ENCODE assay signal across 1 cellular context in the genomic region with DNA sequence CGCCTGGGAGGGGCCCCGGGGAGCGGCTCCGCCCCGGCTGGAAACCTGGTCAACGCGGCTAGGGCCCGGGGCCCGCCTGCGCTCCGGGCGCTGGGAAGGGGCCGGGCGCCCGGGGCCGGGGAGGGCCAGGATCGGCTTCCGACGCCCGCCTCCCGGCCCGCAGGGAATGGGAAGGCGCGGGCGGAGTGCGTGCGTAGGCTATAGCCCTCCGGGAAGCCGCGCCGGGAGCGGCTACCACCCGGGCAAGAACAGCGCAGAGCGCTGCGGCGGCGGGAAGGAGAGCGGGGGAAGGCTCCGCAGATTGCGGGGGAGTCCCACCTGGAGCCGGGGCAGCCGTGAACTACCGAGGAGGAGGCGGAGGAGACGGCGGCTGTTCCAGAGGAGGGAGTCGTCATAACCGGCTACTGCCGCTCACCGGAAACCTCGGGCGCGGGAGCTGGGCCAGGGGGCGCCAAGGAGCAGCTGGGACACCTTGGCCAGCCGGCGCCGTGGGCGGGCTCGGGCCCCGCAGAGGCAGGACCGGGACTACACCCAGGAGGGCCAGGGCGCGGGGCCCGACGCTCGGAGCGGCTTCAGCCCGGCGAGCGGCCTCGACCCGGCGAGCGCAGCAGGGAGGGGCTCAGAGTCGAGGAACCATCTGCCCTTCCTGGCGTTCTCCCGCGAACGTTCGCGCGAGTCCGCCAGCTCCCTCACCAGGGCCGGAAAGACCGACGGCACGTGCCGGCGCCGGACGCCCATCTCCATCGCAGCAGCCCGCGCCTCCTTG.
TF ChIP-seq lines count a peak whose summit lies in the region.

Gene EOGT (minus strand): TSS at position 429 of the 766 bp plus-strand sequence. CDS start 3,838 bp downstream, outside the sequence.

TF ChIP-seq in K562, 482 proteins besides CTCF, POLR2A, EP300 and RAD21 (continued from another document and continues in another):
- TF ChIP-seq ZBTB12 (CRISPR knock-in tag; IDR thresholded peaks at IDR 0.05) (no peak), EWSR1 (IDR thresholded peaks at IDR 0.05; ENCODE audit: borderline replicate concordance, low read depth, partially characterized antibody) (no peak), ETV1 (tag; conservative IDR thresholded peaks at IDR 0.05; ENCODE audit: low read depth) (peak; percentile 77), PTBP1 (IDR thresholded peaks at IDR 0.05; ENCODE audit: low read depth, low read length) (0 out of 2 replicates have a peak, but pooled peaks have one; percentile 42), E2F3 (CRISPR knock-in tag; IDR thresholded peaks at IDR 0.05) (0 out of 2 replicates have a peak, but pooled peaks have one; percentile 21), SMAD4 (CRISPR knock-in tag; conservative IDR thresholded peaks at IDR 0.05) (peak; percentile 91), USF2 (CRISPR knock-in tag; IDR thresholded peaks at IDR 0.05) (peak; percentile 53; the same call in 1 of the 2 replicates), ZFX (CRISPR knock-in tag; IDR thresholded peaks at IDR 0.05) (peak; percentile 88), RFX1 (IDR thresholded peaks at IDR 0.05) (no peak), CHD2 (IDR thresholded peaks at IDR 0.05; ENCODE audit: low read depth, low read length) (0 out of 2 replicates have a peak, but pooled peaks have one; percentile 31), ELF2 (CRISPR knock-in tag; IDR thresholded peaks at IDR 0.05) (no peak), ZNF696 (CRISPR knock-in tag; conservative IDR thresholded peaks at IDR 0.05) (no peak), KHSRP (IDR thresholded peaks at IDR 0.05) (no peak), ZSCAN32 (CRISPR knock-in tag; IDR thresholded peaks at IDR 0.05) (no peak), STAT5B (CRISPR knock-in tag; IDR thresholded peaks at IDR 0.05) (no peak), PCBP2 (IDR thresholded peaks at IDR 0.05; ENCODE audit: low read depth, low read length, poor library complexity, severe bottlenecking) (no peak), TCF7L2 (IDR thresholded peaks at IDR 0.05; ENCODE audit: low read depth, low read length) (no peak), BACH1 (tag; IDR thresholded peaks at IDR 0.05) (no peak), ZNF511 (CRISPR knock-in tag; IDR thresholded peaks at IDR 0.05) (no peak), ELF4 (CRISPR knock-in tag; IDR thresholded peaks at IDR 0.05) (no peak), GABPA (tag; conservative IDR thresholded peaks at IDR 0.05; ENCODE audit: low read depth) (peak; percentile 79), DDX20 (tag; IDR thresholded peaks at IDR 0.05; ENCODE audit: low read depth) (no peak), SAFB (IDR thresholded peaks at IDR 0.05; ENCODE audit: borderline replicate concordance, low read depth, low read length) (no peak), HDAC1 (IDR thresholded peaks at IDR 0.05) (peak in 1 of 2 experiments; percentile 36; a peak in 1 of 4 replicates), NCOA4 (IDR thresholded peaks at IDR 0.05; ENCODE audit: partially characterized antibody) (no peak), ZNF764 (CRISPR knock-in tag; IDR thresholded peaks at IDR 0.05; ENCODE audit: low read depth) (no peak), MAZ (CRISPR knock-in tag; conservative IDR thresholded peaks at IDR 0.05 in 1 of 2, IDR thresholded peaks at IDR 0.05 in 1 of 2) (peak; percentile 51 to 65; a peak in 3 of 4 replicates), ATF7 (IDR thresholded peaks at IDR 0.05) (peak; percentile 27), YBX1 (IDR thresholded peaks at IDR 0.05) (no peak), THAP12 (CRISPR knock-in tag; IDR thresholded peaks at IDR 0.05) (0 out of 2 replicates have a peak, but pooled peaks have one; percentile 12), ZNF174 (CRISPR knock-in tag; IDR thresholded peaks at IDR 0.05) (no peak), TRIM28 (IDR thresholded peaks at IDR 0.05) (no peak; the same call in 1 of the 2 replicates), EP400 (IDR thresholded peaks at IDR 0.05) (peak; percentile 65), TBP (optimal IDR thresholded peaks at IDR 0.05; ENCODE audit: low read depth, low read length) (peak; percentile 67), NUFIP1 (IDR thresholded peaks at IDR 0.05; ENCODE audit: partially characterized antibody) (no peak), JUND (IDR thresholded peaks at IDR 0.05; ENCODE audit: borderline replicate concordance, low read depth, low read length) (no peak; the same call in 1 of the 2 replicates), JUND (tag; IDR thresholded peaks at IDR 0.05; ENCODE audit: borderline replicate concordance, low read depth, low read length) (peak; percentile 16; the same call in 1 of the 3 replicates)
- TF ChIP-seq, protein P1, sequence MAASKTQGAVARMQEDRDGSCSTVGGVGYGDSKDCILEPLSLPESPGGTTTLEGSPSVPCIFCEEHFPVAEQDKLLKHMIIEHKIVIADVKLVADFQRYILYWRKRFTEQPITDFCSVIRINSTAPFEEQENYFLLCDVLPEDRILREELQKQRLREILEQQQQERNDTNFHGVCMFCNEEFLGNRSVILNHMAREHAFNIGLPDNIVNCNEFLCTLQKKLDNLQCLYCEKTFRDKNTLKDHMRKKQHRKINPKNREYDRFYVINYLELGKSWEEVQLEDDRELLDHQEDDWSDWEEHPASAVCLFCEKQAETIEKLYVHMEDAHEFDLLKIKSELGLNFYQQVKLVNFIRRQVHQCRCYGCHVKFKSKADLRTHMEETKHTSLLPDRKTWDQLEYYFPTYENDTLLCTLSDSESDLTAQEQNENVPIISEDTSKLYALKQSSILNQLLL (CRISPR knock-in tag; IDR thresholded peaks at IDR 0.05; ENCODE audit: borderline replicate concordance), result no peak
- TF ChIP-seq, protein P2, sequence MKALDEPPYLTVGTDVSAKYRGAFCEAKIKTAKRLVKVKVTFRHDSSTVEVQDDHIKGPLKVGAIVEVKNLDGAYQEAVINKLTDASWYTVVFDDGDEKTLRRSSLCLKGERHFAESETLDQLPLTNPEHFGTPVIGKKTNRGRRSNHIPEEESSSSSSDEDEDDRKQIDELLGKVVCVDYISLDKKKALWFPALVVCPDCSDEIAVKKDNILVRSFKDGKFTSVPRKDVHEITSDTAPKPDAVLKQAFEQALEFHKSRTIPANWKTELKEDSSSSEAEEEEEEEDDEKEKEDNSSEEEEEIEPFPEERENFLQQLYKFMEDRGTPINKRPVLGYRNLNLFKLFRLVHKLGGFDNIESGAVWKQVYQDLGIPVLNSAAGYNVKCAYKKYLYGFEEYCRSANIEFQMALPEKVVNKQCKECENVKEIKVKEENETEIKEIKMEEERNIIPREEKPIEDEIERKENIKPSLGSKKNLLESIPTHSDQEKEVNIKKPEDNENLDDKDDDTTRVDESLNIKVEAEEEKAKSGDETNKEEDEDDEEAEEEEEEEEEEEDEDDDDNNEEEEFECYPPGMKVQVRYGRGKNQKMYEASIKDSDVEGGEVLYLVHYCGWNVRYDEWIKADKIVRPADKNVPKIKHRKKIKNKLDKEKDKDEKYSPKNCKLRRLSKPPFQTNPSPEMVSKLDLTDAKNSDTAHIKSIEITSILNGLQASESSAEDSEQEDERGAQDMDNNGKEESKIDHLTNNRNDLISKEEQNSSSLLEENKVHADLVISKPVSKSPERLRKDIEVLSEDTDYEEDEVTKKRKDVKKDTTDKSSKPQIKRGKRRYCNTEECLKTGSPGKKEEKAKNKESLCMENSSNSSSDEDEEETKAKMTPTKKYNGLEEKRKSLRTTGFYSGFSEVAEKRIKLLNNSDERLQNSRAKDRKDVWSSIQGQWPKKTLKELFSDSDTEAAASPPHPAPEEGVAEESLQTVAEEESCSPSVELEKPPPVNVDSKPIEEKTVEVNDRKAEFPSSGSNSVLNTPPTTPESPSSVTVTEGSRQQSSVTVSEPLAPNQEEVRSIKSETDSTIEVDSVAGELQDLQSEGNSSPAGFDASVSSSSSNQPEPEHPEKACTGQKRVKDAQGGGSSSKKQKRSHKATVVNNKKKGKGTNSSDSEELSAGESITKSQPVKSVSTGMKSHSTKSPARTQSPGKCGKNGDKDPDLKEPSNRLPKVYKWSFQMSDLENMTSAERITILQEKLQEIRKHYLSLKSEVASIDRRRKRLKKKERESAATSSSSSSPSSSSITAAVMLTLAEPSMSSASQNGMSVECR (CRISPR knock-in tag; IDR thresholded peaks at IDR 0.05), result 0 out of 2 replicates have a peak, but pooled peaks have one; percentile 4
- TF ChIP-seq, protein P3, sequence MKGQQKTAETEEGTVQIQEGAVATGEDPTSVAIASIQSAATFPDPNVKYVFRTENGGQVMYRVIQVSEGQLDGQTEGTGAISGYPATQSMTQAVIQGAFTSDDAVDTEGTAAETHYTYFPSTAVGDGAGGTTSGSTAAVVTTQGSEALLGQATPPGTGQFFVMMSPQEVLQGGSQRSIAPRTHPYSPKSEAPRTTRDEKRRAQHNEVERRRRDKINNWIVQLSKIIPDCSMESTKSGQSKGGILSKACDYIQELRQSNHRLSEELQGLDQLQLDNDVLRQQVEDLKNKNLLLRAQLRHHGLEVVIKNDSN (CRISPR knock-in tag; IDR thresholded peaks at IDR 0.05), result peak; percentile 76
- TF ChIP-seq, protein P4, sequence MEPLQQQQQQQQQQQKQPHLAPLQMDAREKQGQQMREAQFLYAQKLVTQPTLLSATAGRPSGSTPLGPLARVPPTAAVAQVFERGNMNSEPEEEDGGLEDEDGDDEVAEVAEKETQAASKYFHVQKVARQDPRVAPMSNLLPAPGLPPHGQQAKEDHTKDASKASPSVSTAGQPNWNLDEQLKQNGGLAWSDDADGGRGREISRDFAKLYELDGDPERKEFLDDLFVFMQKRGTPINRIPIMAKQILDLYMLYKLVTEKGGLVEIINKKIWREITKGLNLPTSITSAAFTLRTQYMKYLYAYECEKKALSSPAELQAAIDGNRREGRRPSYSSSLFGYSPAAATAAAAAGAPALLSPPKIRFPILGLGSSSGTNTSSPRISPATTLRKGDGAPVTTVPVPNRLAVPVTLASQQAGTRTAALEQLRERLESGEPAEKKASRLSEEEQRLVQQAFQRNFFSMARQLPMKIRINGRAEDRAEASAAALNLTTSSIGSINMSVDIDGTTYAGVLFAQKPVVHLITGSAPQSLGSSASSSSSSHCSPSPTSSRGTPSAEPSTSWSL (CRISPR knock-in tag; IDR thresholded peaks at IDR 0.05; ENCODE audit: borderline replicate concordance), result no peak
- TF ChIP-seq, protein P5, sequence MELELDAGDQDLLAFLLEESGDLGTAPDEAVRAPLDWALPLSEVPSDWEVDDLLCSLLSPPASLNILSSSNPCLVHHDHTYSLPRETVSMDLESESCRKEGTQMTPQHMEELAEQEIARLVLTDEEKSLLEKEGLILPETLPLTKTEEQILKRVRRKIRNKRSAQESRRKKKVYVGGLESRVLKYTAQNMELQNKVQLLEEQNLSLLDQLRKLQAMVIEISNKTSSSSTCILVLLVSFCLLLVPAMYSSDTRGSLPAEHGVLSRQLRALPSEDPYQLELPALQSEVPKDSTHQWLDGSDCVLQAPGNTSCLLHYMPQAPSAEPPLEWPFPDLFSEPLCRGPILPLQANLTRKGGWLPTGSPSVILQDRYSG (tag; conservative IDR thresholded peaks at IDR 0.05; ENCODE audit: low read depth), result 0 out of 2 replicates have a peak, but pooled peaks have one; percentile 43
- TF ChIP-seq, protein P6, sequence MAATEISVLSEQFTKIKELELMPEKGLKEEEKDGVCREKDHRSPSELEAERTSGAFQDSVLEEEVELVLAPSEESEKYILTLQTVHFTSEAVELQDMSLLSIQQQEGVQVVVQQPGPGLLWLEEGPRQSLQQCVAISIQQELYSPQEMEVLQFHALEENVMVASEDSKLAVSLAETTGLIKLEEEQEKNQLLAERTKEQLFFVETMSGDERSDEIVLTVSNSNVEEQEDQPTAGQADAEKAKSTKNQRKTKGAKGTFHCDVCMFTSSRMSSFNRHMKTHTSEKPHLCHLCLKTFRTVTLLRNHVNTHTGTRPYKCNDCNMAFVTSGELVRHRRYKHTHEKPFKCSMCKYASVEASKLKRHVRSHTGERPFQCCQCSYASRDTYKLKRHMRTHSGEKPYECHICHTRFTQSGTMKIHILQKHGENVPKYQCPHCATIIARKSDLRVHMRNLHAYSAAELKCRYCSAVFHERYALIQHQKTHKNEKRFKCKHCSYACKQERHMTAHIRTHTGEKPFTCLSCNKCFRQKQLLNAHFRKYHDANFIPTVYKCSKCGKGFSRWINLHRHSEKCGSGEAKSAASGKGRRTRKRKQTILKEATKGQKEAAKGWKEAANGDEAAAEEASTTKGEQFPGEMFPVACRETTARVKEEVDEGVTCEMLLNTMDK (IDR thresholded peaks at IDR 0.05; ENCODE audit: borderline replicate concordance, insufficient read depth, low read depth, low read length, poor library complexity, severe bottlenecking), result peak; percentile 66
